ENCODE assay signal across 7 cellular contexts in genomic region chr11:9759519-9760179, GRCh38.
DNase-seq lines count a peak whose midpoint lies in the region; ATAC-seq, FAIRE-seq and TF ChIP-seq lines count a peak whose summit lies in the region.

No MANE protein-coding gene starts in this region.

- peak; percentile 56 for TF ChIP-seq POLR2A in endothelial cell of umbilical vein (IDR thresholded peaks at IDR 0.05; ENCODE audit: low read depth, low read length)

- peak overlapping the region in 7 of 9 donors; percentile 11 to 86 (median 64) for H3K27ac Mint-ChIP-seq in naive thymus-derived CD4-positive, alpha-beta T cell
- H3K27ac Mint-ChIP-seq in stimulated activated memory B cell treated with anti-CD40 and anti-IgM and Interleukin-4, amounts not matched to agents 10 μg/mL and 1 μg/mL and 100 μg/mL, for 72 hours: peak overlapping the region; percentile 96

- peaks cover 0 to 5% (median 0%) of the 10 kb centered on the region in 5 donors for H3K36me3 Mint-ChIP-seq in naive thymus-derived CD4-positive, alpha-beta T cell
- peaks cover 12% of the 10 kb centered on the region for H3K36me3 Mint-ChIP-seq in stimulated activated memory B cell treated with anti-CD40 and anti-IgM and Interleukin-4, amounts not matched to agents 10 μg/mL and 1 μg/mL and 100 μg/mL, for 72 hours

- TF ChIP-seq CTCF in endothelial cell of umbilical vein (IDR thresholded peaks at IDR 0.05; ENCODE audit: extremely low read depth in 1 of 2, insufficient read depth in 1 of 2, low read depth in 1 of 2, low read length in 2 of 2): no peak

- peaks cover 12 to 37% (median 18%) of the 10 kb centered on the region in 7 donors for H3K4me1 Mint-ChIP-seq in naive thymus-derived CD4-positive, alpha-beta T cell
- H3K4me1 Mint-ChIP-seq in stimulated activated memory B cell treated with anti-CD40 and anti-IgM and Interleukin-4, amounts not matched to agents 10 μg/mL and 1 μg/mL and 100 μg/mL, for 72 hours: peaks cover 84% of the 10 kb centered on the region

- H3K4me3 ChIP-seq in endothelial cell of umbilical vein (replicated peaks in 1 of 3; ENCODE audit: insufficient read depth in 1 of 3, low read depth in 1 of 3, low read length in 3 of 3): no peak overlapping the region
- H3K4me3 ChIP-seq in naive thymus-derived CD4-positive, alpha-beta T cell (ENCODE audit: low read length): no peak overlapping the region

- H3K9me1 ChIP-seq in endothelial cell of umbilical vein (replicated peaks; ENCODE audit: control insufficient read depth, extremely low read depth, insufficient read depth, low read length): no peaks in the 10 kb centered on the region

- no TSS peak for BruUV-seq in endothelial cell of umbilical vein (replicated peaks; lab: Mats Ljungman, UMichigan)

- H4K20me1 ChIP-seq in endothelial cell of umbilical vein (replicated peaks; ENCODE audit: control insufficient read depth, extremely low read depth, insufficient read depth, low read length): no peaks in the 10 kb centered on the region

- H3K79me2 ChIP-seq in endothelial cell of umbilical vein (ENCODE audit: control insufficient read depth, insufficient read depth, low read length): no peaks in the 10 kb centered on the region

- peak overlapping the region; percentile 67 to 86 (median 82) for H3K4me3 Mint-ChIP-seq in naive thymus-derived CD4-positive, alpha-beta T cell
- H3K4me3 Mint-ChIP-seq in stimulated activated memory B cell treated with anti-CD40 and anti-IgM and Interleukin-4, amounts not matched to agents 10 μg/mL and 1 μg/mL and 100 μg/mL, for 72 hours: peak overlapping the region; percentile 86

- no peaks in the 10 kb centered on the region for H3K9me3 ChIP-seq in endothelial cell of umbilical vein (replicated peaks; ENCODE audit: control insufficient read depth, insufficient read depth, low read length)
- H3K9me3 ChIP-seq in naive thymus-derived CD4-positive, alpha-beta T cell (ENCODE audit: control insufficient read depth in 2 of 3, low read length in 3 of 3): no peaks in the 10 kb centered on the region

- DNase-seq in GM18507 (ENCODE audit: extremely low spot score, insufficient read length, low read depth) (peak; percentile 52), NOMO-1 treated with DMSO at 0.1 percent for 48 hours (lab: John Stamatoyannopoulos, UW; ENCODE audit: unreplicated experiment) (peak; percentile 81), endothelial cell of umbilical vein (ENCODE audit: low read depth, low spot score) (peak; percentile 99)
- DNase-seq in activated CD8-positive, alpha-beta memory T cell treated with anti-CD3 and anti-CD28 coated beads, Interleukin-2, amount 50 U/mL, for 24 hours (ENCODE audit: extremely low read depth): peak; percentile 87
- peak in 4 of 9 donors; percentile 6 to 84 (median 41) for DNase-seq in naive thymus-derived CD4-positive, alpha-beta T cell

- ATAC-seq in HG03066 (IDR thresholded peaks at IDR 0.05; ENCODE audit: low read depth, unreplicated experiment): peak; percentile 43
- peak; percentile 64 for ATAC-seq in naive thymus-derived CD4-positive, alpha-beta T cell
- peak; percentile 86 for ATAC-seq in stimulated activated memory B cell treated with anti-CD40 and anti-IgM and Interleukin-4, amounts not matched to agents 10 μg/mL and 1 μg/mL and 100 μg/mL, for 72 hours

- peak overlapping the region; percentile 83 for H3K9ac ChIP-seq in endothelial cell of umbilical vein (replicated peaks; ENCODE audit: extremely low read depth, insufficient read depth, low read length)

- H3K9me3 Mint-ChIP-seq in naive thymus-derived CD4-positive, alpha-beta T cell: no peaks in the 10 kb centered on the region
- H3K9me3 Mint-ChIP-seq in stimulated activated memory B cell treated with anti-CD40 and anti-IgM and Interleukin-4, amounts not matched to agents 10 μg/mL and 1 μg/mL and 100 μg/mL, for 72 hours: no peaks in the 10 kb centered on the region

- peak overlapping the region; percentile 67 for H3K27ac ChIP-seq in endothelial cell of umbilical vein (ENCODE audit: insufficient read depth, low read depth, low read length)
- H3K27ac ChIP-seq in naive thymus-derived CD4-positive, alpha-beta T cell (ENCODE audit: low read depth, low read length): no peak overlapping the region

- no peak overlapping the region for H2AFZ ChIP-seq in endothelial cell of umbilical vein (ENCODE audit: low read depth, low read length)

- POLR2A ChIA-PET in endothelial cell of umbilical vein (lab: Charles Lee): interaction anchor here (0.7 to 3.4 kb wide), 6 partner anchors 40 to 566 kb away, joined by 3 to 43 read pairs (median 6); partner anchors contain the start of genes ADM and SWAP70
- POLR2A ChIA-PET in naive thymus-derived CD4-positive, alpha-beta T cell (lab: Charles Lee): no interaction called here

- no peak overlapping the region for H3K4me2 ChIP-seq in endothelial cell of umbilical vein (ENCODE audit: insufficient read depth, low read length)

- no peaks in the 10 kb centered on the region for H3K27me3 ChIP-seq in endothelial cell of umbilical vein (ENCODE audit: control insufficient read depth in 2 of 2, insufficient read depth in 2 of 2, low read length in 2 of 2)
- H3K27me3 ChIP-seq in naive thymus-derived CD4-positive, alpha-beta T cell (ENCODE audit: control insufficient read depth in 2 of 2, insufficient read depth in 2 of 2, low read length in 2 of 2): no peaks in the 10 kb centered on the region

- FAIRE-seq in GM18507 (lab: Jason Lieb, UNC) (peak; percentile 61), endothelial cell of umbilical vein (lab: Jason Lieb, UNC) (peak; percentile 93)

- CTCF ChIA-PET in endothelial cell of umbilical vein (lab: Charles Lee): interaction anchor here (0.8 to 5.2 kb wide), 24 partner anchors 9 to 976 kb away, joined by 3 to 104 read pairs (median 4); partner anchors contain the start of genes ADM and WEE1
- CTCF ChIA-PET in naive thymus-derived CD4-positive, alpha-beta T cell (lab: Charles Lee): interaction anchor here (0.6 to 3.3 kb wide), 10 partner anchors 22 to 747 kb away, joined by 3 to 36 read pairs (median 3); partner anchors contain the start of gene ADM

- no peaks in the 10 kb centered on the region for H3K36me3 ChIP-seq in endothelial cell of umbilical vein (ENCODE audit: control insufficient read depth in 2 of 2, extremely low read depth in 1 of 2, insufficient read depth in 2 of 2, low read length in 2 of 2)
- H3K36me3 ChIP-seq in naive thymus-derived CD4-positive, alpha-beta T cell (ENCODE audit: control insufficient read depth in 2 of 3, insufficient read depth in 3 of 3, low read length in 3 of 3): no peaks in the 10 kb centered on the region

- intact Hi-C loops in endothelial cell of umbilical vein (cut with micrococcal nuclease): loop anchor here (1.0 to 5.0 kb wide), 11 partner anchors 93 to 895 kb away; no protein-coding TSS in a partner anchor
- intact Hi-C loops in naive thymus-derived CD4-positive, alpha-beta T cell (cut with micrococcal nuclease): loop anchor here (2.0 to 10.0 kb wide), 10 partner anchors 81 to 1077 kb away; partner anchors contain the start of genes WEE1 (in 2 of the 2), AMPD3 (in 1 of the 2), NRIP3 (in 1 of the 2) and RPL27A (in 1 of the 2)

- peaks cover 33% of the 10 kb centered on the region for H3K4me1 ChIP-seq in endothelial cell of umbilical vein (ENCODE audit: control insufficient read depth, extremely low read depth, insufficient read depth, low read length)
- H3K4me1 ChIP-seq in naive thymus-derived CD4-positive, alpha-beta T cell (ENCODE audit: control insufficient read depth in 2 of 2, insufficient read depth in 2 of 2, low read length in 2 of 2): peaks cover 7 to 9% of the 10 kb centered on the region in 2 donors

- dilution Hi-C loops in endothelial cell of umbilical vein (cut with MboI; ENCODE audit: extremely low pct_ligation_motif_present, low sequenced_read_pairs): no loop called here

- H3K27me3 Mint-ChIP-seq in naive thymus-derived CD4-positive, alpha-beta T cell: no peaks in the 10 kb centered on the region
- no peaks in the 10 kb centered on the region for H3K27me3 Mint-ChIP-seq in stimulated activated memory B cell treated with anti-CD40 and anti-IgM and Interleukin-4, amounts not matched to agents 10 μg/mL and 1 μg/mL and 100 μg/mL, for 72 hours

TF ChIP-seq in endothelial cell of umbilical vein, 7 proteins besides CTCF, POLR2A, EP300 and RAD21:
- peak; percentile 50 for TF ChIP-seq GATA2 (IDR thresholded peaks at IDR 0.05; ENCODE audit: insufficient read depth, insufficient read length, low read depth, low read length)
- peak; percentile 99 for TF ChIP-seq POLR2AphosphoS5 (IDR thresholded peaks at IDR 0.05; ENCODE audit: insufficient read depth, low read depth, low read length)
- TF ChIP-seq MAX (IDR thresholded peaks at IDR 0.05; ENCODE audit: insufficient read depth, insufficient read length): peak; percentile 96
- no peak for TF ChIP-seq EZH2 (IDR thresholded peaks at IDR 0.05; ENCODE audit: borderline replicate concordance, low read depth, low read length, severe bottlenecking)
- TF ChIP-seq JUN (IDR thresholded peaks at IDR 0.05; ENCODE audit: borderline replicate concordance, insufficient read depth, insufficient read length, low read depth): peak; percentile 96
- TF ChIP-seq MYC (IDR thresholded peaks at IDR 0.05; ENCODE audit: low read depth, low read length): peak; percentile 100
- TF ChIP-seq FOS (IDR thresholded peaks at IDR 0.05; ENCODE audit: borderline replicate concordance, insufficient read depth, low read length): peak; percentile 100
